ENCODE assay signal across 22 cellular contexts in the genomic region with DNA sequence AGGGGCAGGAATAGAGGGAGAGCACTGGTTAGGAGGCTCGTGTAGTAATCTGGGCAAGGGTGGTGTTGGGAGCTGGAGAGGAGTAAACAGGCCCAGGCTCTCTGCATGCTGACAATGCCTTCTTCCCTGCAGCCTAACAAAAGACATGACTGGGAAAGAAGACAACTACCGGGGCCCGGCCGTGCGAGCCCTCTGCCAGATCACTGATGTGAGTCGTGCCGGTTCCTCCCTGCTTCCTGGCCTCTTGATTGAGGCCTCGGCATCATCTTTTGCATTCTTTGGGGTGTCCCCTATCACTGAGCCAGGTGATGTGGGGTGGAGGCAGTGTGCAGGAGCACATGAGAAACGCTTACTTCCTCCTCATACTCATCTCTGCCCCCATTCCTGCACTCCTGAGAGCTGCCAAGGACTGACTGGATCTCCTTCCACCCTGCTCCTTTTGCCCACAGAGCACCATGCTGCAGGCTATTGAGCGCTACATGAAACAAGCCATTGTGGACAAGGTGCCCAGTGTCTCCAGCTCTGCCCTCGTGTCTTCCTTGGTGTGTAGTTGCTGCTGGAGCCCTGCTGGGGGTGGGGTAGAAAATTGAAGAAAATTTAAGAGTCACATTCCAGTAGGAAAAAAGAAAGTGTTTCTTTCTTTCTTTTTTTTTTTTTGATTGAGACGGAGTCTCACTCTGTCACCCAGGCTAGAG. TPM values are rescaled to one million over a fixed set of nuclear protein-coding genes. Genes with fewer than 3 reads are reported as not detected.
DNase-seq lines count a peak whose midpoint lies in the region; ATAC-seq and TF ChIP-seq lines count a peak whose summit lies in the region.
"Had no signal": no experiment of that assay in that cellular context is flagged by ENCODE, and none has a peak within 500 bp of the region (broad histone marks: within the 10 kb centered on the region; RNA-seq: fewer than 3 reads in every experiment).

No MANE protein-coding gene starts in this region.

- H3K4me3 Mint-ChIP-seq in stimulated activated naive CD8-positive, alpha-beta T cell treated with anti-CD3 and anti-CD28 coated beads, Interleukin-15, Interleukin-2, amounts not matched to agents 100 ng/mL and 50 ng/mL, for 24 hours = no peak overlapping the region
- no peak overlapping the region for H3K4me3 Mint-ChIP-seq in stimulated activated naive CD8-positive, alpha-beta T cell treated with anti-CD3 and anti-CD28 coated beads, Interleukin-15, amount 100 ng/mL, for 72 hours
- H3K4me3 Mint-ChIP-seq in chondrocyte (ENCODE audit: unreplicated experiment) = no peak overlapping the region
- H3K4me3 Mint-ChIP-seq in nephron progenitor cell = no peak overlapping the region

- H3K9me3 ChIP-seq in subcutaneous abdominal adipose tissue (ENCODE audit: control insufficient read depth in 5 of 5, low read length in 5 of 5) (no peaks in the 10 kb centered on the region), tibial nerve (no peaks in the 10 kb centered on the region)
- H3K9me3 ChIP-seq: Peyer's patch had no signal

- WGBS in tibial nerve, 2 donors = 81 to 86% methylated on average over 12 of the region's 12 CpGs

- H3K27me3 Mint-ChIP-seq in stimulated activated naive CD8-positive, alpha-beta T cell treated with anti-CD3 and anti-CD28 coated beads, Interleukin-15, Interleukin-2, amounts not matched to agents 100 ng/mL and 50 ng/mL, for 24 hours = no peaks in the 10 kb centered on the region
- no peaks in the 10 kb centered on the region for H3K27me3 Mint-ChIP-seq in stimulated activated naive CD8-positive, alpha-beta T cell treated with anti-CD3 and anti-CD28 coated beads, Interleukin-15, amount 100 ng/mL, for 72 hours
- H3K27me3 Mint-ChIP-seq in chondrocyte (ENCODE audit: low read depth) (no peaks in the 10 kb centered on the region), nephron progenitor cell (ENCODE audit: low read depth, poor library complexity) (no peaks in the 10 kb centered on the region)

- no peaks in the 10 kb centered on the region for H3K9me3 Mint-ChIP-seq in stimulated activated naive CD8-positive, alpha-beta T cell treated with anti-CD3 and anti-CD28 coated beads, Interleukin-15, Interleukin-2, amounts not matched to agents 100 ng/mL and 50 ng/mL, for 24 hours
- no peaks in the 10 kb centered on the region for H3K9me3 Mint-ChIP-seq in stimulated activated naive CD8-positive, alpha-beta T cell treated with anti-CD3 and anti-CD28 coated beads, Interleukin-15, amount 100 ng/mL, for 72 hours
- H3K9me3 Mint-ChIP-seq in chondrocyte (ENCODE audit: low read depth) = no peaks in the 10 kb centered on the region
- no peaks in the 10 kb centered on the region for H3K9me3 Mint-ChIP-seq in nephron progenitor cell

- H3K36me3 ChIP-seq in subcutaneous abdominal adipose tissue (ENCODE audit: control insufficient read depth in 5 of 5, insufficient read depth in 5 of 5, low read length in 5 of 5) (peaks cover 7 to 76% (median 67%) of the 10 kb centered on the region in 5 donors), tibial nerve (peaks cover 7 to 81% (median 74%) of the 10 kb centered on the region in 3 donors)

- H3K4me1 Mint-ChIP-seq in stimulated activated naive CD8-positive, alpha-beta T cell treated with anti-CD3 and anti-CD28 coated beads, Interleukin-15, Interleukin-2, amounts not matched to agents 100 ng/mL and 50 ng/mL, for 24 hours (ENCODE audit: low read depth) = peaks cover 17% of the 10 kb centered on the region
- peaks cover 35% of the 10 kb centered on the region for H3K4me1 Mint-ChIP-seq in stimulated activated naive CD8-positive, alpha-beta T cell treated with anti-CD3 and anti-CD28 coated beads, Interleukin-15, amount 100 ng/mL, for 72 hours
- H3K4me1 Mint-ChIP-seq in chondrocyte (ENCODE audit: low read depth) (peaks cover 22% of the 10 kb centered on the region), nephron progenitor cell (peaks cover 13% of the 10 kb centered on the region)

- TF ChIP-seq EP300 in tibial nerve (IDR thresholded peaks at IDR 0.05) = no peak

- peaks cover 66% of the 10 kb centered on the region for H3K36me3 Mint-ChIP-seq in stimulated activated naive CD8-positive, alpha-beta T cell treated with anti-CD3 and anti-CD28 coated beads, Interleukin-15, Interleukin-2, amounts not matched to agents 100 ng/mL and 50 ng/mL, for 24 hours (ENCODE audit: low read depth)
- peaks cover 54% of the 10 kb centered on the region for H3K36me3 Mint-ChIP-seq in chondrocyte (ENCODE audit: low read depth)
- peaks cover 69% of the 10 kb centered on the region for H3K36me3 Mint-ChIP-seq in nephron progenitor cell (ENCODE audit: low read depth)

- no peak for DNase-seq in stimulated activated naive CD8-positive, alpha-beta T cell treated with anti-CD3 and anti-CD28 coated beads, Interleukin-15, amount 100 ng/mL, for 72 hours
- DNase-seq in chondrocyte (ENCODE audit: low spot score) (peak; percentile 75), nephron progenitor cell (no peak), tibial nerve (ENCODE audit: low spot score in 2 of 2) (no peak)
- no peak for DNase-seq in activated CD4-positive, alpha-beta T cell treated with anti-CD3 and anti-CD28 coated beads for 4 hours
- DNase-seq: DMS53; GDM1; H7; Karpas-422; MV-4-11; NCI-H1694; NCI-H2081; NCI-H2171; NCI-H345; NCI-H524; NCI-H774; NK-92 treated with Interleukin-12 subunit alpha and Interleukin-12 subunit beta, amount 100 ng/mL, for 24 hours; Peyer's patch had no signal

- TF ChIP-seq CTCF in chondrocyte (IDR thresholded peaks at IDR 0.05) = no peak
- no peak for TF ChIP-seq CTCF in nephron progenitor cell (IDR thresholded peaks at IDR 0.05)
- no peak for TF ChIP-seq CTCF in tibial nerve (IDR thresholded peaks at IDR 0.05)

- ATAC-seq in stimulated activated naive CD8-positive, alpha-beta T cell treated with anti-CD3 and anti-CD28 coated beads, Interleukin-15, amount 100 ng/mL, for 72 hours = no peak
- ATAC-seq in GM18909 (IDR thresholded peaks at IDR 0.05; ENCODE audit: poor library complexity, unreplicated experiment) = no peak

- no peak for TF ChIP-seq POLR2A in tibial nerve (IDR thresholded peaks at IDR 0.05)

- H3K4me3 ChIP-seq in subcutaneous abdominal adipose tissue (ENCODE audit: low read depth in 1 of 5, low read length in 5 of 5) (no peak overlapping the region), tibial nerve (no peak overlapping the region)
- H3K4me3 ChIP-seq: Peyer's patch had no signal

- H3K27me3 ChIP-seq in subcutaneous abdominal adipose tissue (ENCODE audit: control insufficient read depth in 5 of 5, insufficient read depth in 4 of 5, low read length in 5 of 5) (no peaks in the 10 kb centered on the region), tibial nerve (no peaks in the 10 kb centered on the region)
- H3K27me3 ChIP-seq: Peyer's patch had no signal

- peak overlapping the region; percentile 23 for H3K27ac Mint-ChIP-seq in stimulated activated naive CD8-positive, alpha-beta T cell treated with anti-CD3 and anti-CD28 coated beads, Interleukin-15, Interleukin-2, amounts not matched to agents 100 ng/mL and 50 ng/mL, for 24 hours
- H3K27ac Mint-ChIP-seq in stimulated activated naive CD8-positive, alpha-beta T cell treated with anti-CD3 and anti-CD28 coated beads, Interleukin-15, amount 100 ng/mL, for 72 hours = no peak overlapping the region
- H3K27ac Mint-ChIP-seq in chondrocyte (ENCODE audit: unreplicated experiment) (peak overlapping the region; percentile 51), nephron progenitor cell (peak overlapping the region; percentile 91)

- H3K4me1 ChIP-seq in subcutaneous abdominal adipose tissue (ENCODE audit: control insufficient read depth in 5 of 5, insufficient read depth in 5 of 5, low read length in 5 of 5) = peaks cover 2 to 39% (median 33%) of the 10 kb centered on the region in 5 donors
- peaks cover 0 to 27% (median 8%) of the 10 kb centered on the region in 4 donors for H3K4me1 ChIP-seq in tibial nerve

- H3K27ac ChIP-seq in subcutaneous abdominal adipose tissue (ENCODE audit: low read depth, low read length) (peak overlapping the region; percentile 49), tibial nerve (no peak overlapping the region)
- H3K27ac ChIP-seq: C4-2B, Peyer's patch had no signal

- no peak overlapping the region for H3K9ac ChIP-seq in subcutaneous abdominal adipose tissue (ENCODE audit: low read length in 5 of 5)

RNA-seq across cellular contexts. Expression of gene COPG1, which starts 5.3 kb away (rescaled TPM):
- total RNA-seq in chondrocyte (269 to 342 TPM (median 276 TPM) in 3 replicates), tibial nerve (100 to 1,000 TPM in 2 of 4 donors, 10 to 100 TPM in 2; 72.6 to 124 (median 88.1) TPM)

RNA-seq across cellular contexts. Expression of gene HMCES, which starts 24.0 kb away (rescaled TPM):
- total RNA-seq in chondrocyte = 21.6 to 25.9 TPM (median 22.7 TPM) in 3 replicates
- total RNA-seq in tibial nerve = 10 to 100 TPM; 18.2 to 36.7 (median 27.9) TPM

Comparison
In these comparisons a context has a peak if more than half of its experiments do, and no peak if none do; other contexts are left out.
1. H3K27ac Mint-ChIP-seq: peak in stimulated activated naive CD8-positive, alpha-beta T cell treated with anti-CD3 and anti-CD28 coated beads, Interleukin-15, Interleukin-2, amounts not matched to agents 100 ng/mL and 50 ng/mL, for 24 hours (single experiment), chondrocyte (single experiment) and nephron progenitor cell (single experiment); none in stimulated activated naive CD8-positive, alpha-beta T cell treated with anti-CD3 and anti-CD28 coated beads, Interleukin-15, amount 100 ng/mL, for 72 hours (0 of 2).